In the genomic region with DNA sequence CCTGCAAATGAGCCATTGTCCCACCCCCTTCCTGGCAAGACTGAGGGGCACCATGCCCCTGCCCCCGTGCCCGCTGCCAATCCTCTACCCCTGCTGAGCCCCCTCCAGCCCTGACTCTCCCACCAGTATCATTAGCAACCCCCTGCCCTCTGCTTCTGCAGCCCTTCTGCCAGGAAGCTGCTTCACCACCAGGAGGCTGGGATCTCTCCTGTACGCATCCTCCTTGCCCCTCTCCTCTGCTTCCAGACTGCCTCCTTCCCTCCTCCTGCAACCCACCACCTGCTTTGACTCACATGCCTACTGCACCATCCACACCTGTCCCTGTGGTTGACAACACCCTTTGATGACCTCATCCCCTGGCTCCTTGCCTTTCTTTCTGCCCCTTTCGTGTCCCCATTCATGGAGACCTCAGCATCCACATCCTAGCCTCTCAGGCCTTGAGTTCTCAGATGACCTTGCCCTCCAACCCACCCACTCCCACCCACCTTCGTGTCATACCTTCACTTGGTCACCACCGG, we compare ENCODE assay signal across 1 cellular context.
TF ChIP-seq lines count a peak whose summit lies in the region.

No MANE protein-coding gene starts in this region.

TF ChIP-seq in H1, 55 proteins besides CTCF, POLR2A, EP300 and RAD21:
- TF ChIP-seq RNF2 (IDR thresholded peaks at IDR 0.05; ENCODE audit: borderline replicate concordance, low read depth, low read length, missing control alignments, poor library complexity, severe bottlenecking) (no peak), TEAD4 (IDR thresholded peaks at IDR 0.05; ENCODE audit: low read depth, low read length) (no peak), MAFK (IDR thresholded peaks at IDR 0.05; ENCODE audit: low read depth, low read length) (no peak), NRF1 (IDR thresholded peaks at IDR 0.05; ENCODE audit: low read depth, low read length) (no peak), CBX8 (IDR thresholded peaks at IDR 0.05; ENCODE audit: borderline replicate concordance, low read depth, low read length) (no peak)
- TF ChIP-seq, protein P1, sequence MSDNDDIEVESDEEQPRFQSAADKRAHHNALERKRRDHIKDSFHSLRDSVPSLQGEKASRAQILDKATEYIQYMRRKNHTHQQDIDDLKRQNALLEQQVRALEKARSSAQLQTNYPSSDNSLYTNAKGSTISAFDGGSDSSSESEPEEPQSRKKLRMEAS (IDR thresholded peaks at IDR 0.05) = peak; percentile 52; the same call in 1 of the 2 replicates
TF ChIP-seq in H1: peak in this region for 1.
